ENCODE assay signal across 24 cellular contexts in genomic region chr15:67579967-67580366, GRCh38. TPM values are rescaled to one million over a fixed set of nuclear protein-coding genes. Genes with fewer than 3 reads are reported as not detected.
DNase-seq lines count a peak whose midpoint lies in the region; ATAC-seq, FAIRE-seq and TF ChIP-seq lines count a peak whose summit lies in the region.
"Had no signal": no experiment of that assay in that cellular context is flagged by ENCODE, and none has a peak within 500 bp of the region (broad histone marks: within the 10 kb centered on the region; RNA-seq: fewer than 3 reads in every experiment).

No MANE protein-coding gene starts in this region.

- no peaks in the 10 kb centered on the region for H3K4me1 ChIP-seq in A549
- peaks cover 36% of the 10 kb centered on the region for H3K4me1 ChIP-seq in HEK293 (ENCODE audit: control insufficient read depth, insufficient read depth, low read length)
- H3K4me1 ChIP-seq in Karpas-422 (ENCODE audit: low read length) = peaks cover 38% of the 10 kb centered on the region
- H3K4me1 ChIP-seq: Caco-2 had no signal

- H3K27me3 ChIP-seq in Karpas-422 (ENCODE audit: low read length) = no peaks in the 10 kb centered on the region
- H3K27me3 ChIP-seq: BLaER1 treated with 17β-estradiol and CSF1 and Interleukin-3, amounts not matched to agents 10 nM and 100 nM had no signal

- H3K4me2 ChIP-seq in A549 (no peak overlapping the region), Karpas-422 (ENCODE audit: low read depth, low read length, poor library complexity, severe bottlenecking) (peak overlapping the region; percentile 65)
- H3K4me2 ChIP-seq: BLaER1 treated with 17β-estradiol and CSF1 and Interleukin-3, amounts not matched to agents 10 nM and 100 nM had no signal

- H3K27me3 Mint-ChIP-seq in activated CD8-positive, alpha-beta memory T cell treated with anti-CD3 and anti-CD28 coated beads, Interleukin-2, amount 10 ng/mL, durations not matched to agents 7 days and 5 days = no peaks in the 10 kb centered on the region
- H3K27me3 Mint-ChIP-seq: B cell; CD4-positive, alpha-beta T cell had no signal

- TF ChIP-seq CTCF in A549 (IDR thresholded peaks at IDR 0.05) (no peak), HEK293 (tag by site-specific recombination; IDR thresholded peaks at IDR 0.05) (no peak)

- DNase-seq in A549 (ENCODE audit: low read depth in 1 of 2, low spot score in 1 of 2) (no peak), Karpas-422 (no peak), NCI-H748 (lab: John Stamatoyannopoulos, UW; ENCODE audit: unreplicated experiment) (peak; percentile 36), MV-4-11 (lab: John Stamatoyannopoulos, UW) (no peak), NCI-H146 (lab: John Stamatoyannopoulos, UW) (no peak)
- DNase-seq in activated CD8-positive, alpha-beta memory T cell treated with anti-CD3 and anti-CD28 coated beads, Interleukin-2, amount 10 ng/mL, durations not matched to agents 7 days and 5 days = no peak
- DNase-seq: 8988T; AML-193; Caco-2; Calu3; CD4-positive, alpha-beta T cell; CD8-positive, alpha-beta T cell; DMS79 treated with DMSO at 0.1 percent for 48 hours; GF-D8 had no signal

- H4K20me1 ChIP-seq in Karpas-422 (ENCODE audit: insufficient read depth, low read depth, low read length) = no peaks in the 10 kb centered on the region
- H4K20me1 ChIP-seq: BLaER1 treated with 17β-estradiol and CSF1 and Interleukin-3, amounts not matched to agents 10 nM and 100 nM had no signal

- 74% methylated on average over 4 of the region's 4 CpGs for WGBS in A549 (ENCODE audit: missing lambda C conversion rate)

- no peaks in the 10 kb centered on the region for H3K4me1 Mint-ChIP-seq in activated CD8-positive, alpha-beta memory T cell treated with anti-CD3 and anti-CD28 coated beads, Interleukin-2, amount 10 ng/mL, durations not matched to agents 7 days and 5 days

- CTCF ChIA-PET in A549 (lab: Yijun Ruan, JAX) = no interaction called here
- CTCF ChIA-PET in HEK293 (lab: Yijun Ruan, JAX) = interaction anchor here (0.7 kb wide), 1 partner anchor 9 kb away, joined by 4 read pairs; no protein-coding TSS in a partner anchor
- CTCF ChIA-PET in activated CD8-positive, alpha-beta memory T cell treated with anti-CD3 and anti-CD28 coated beads, Interleukin-2, amount 10 ng/mL, durations not matched to agents 7 days and 5 days (lab: Charles Lee) = no interaction called here

- H3K9me3 ChIP-seq in A549 (no peaks in the 10 kb centered on the region), HEK293 (ENCODE audit: control insufficient read depth, insufficient read depth, low read depth, low read length) (no peaks in the 10 kb centered on the region), Karpas-422 (ENCODE audit: low read length) (no peaks in the 10 kb centered on the region)
- H3K9me3 ChIP-seq: BLaER1 treated with 17β-estradiol and CSF1 and Interleukin-3, amounts not matched to agents 10 nM and 100 nM; Caco-2 had no signal

- H3K9me2 ChIP-seq in Karpas-422 (replicated peaks; ENCODE audit: insufficient read depth, low read length) = no peaks in the 10 kb centered on the region

- TF ChIP-seq EP300 in A549 (IDR thresholded peaks at IDR 0.05) = no peak

- H3K9ac ChIP-seq in Karpas-422 (ENCODE audit: low read length) = no peak overlapping the region
- H3K9ac ChIP-seq: BLaER1 treated with 17β-estradiol and CSF1 and Interleukin-3, amounts not matched to agents 10 nM and 100 nM had no signal

- FAIRE-seq in A549 (lab: Jason Lieb, UNC) = peak; percentile 95
- FAIRE-seq: A204.1, D721Med, G401.6, GM12891, GM19239 had no signal

- H3K9me3 Mint-ChIP-seq in activated CD8-positive, alpha-beta memory T cell treated with anti-CD3 and anti-CD28 coated beads, Interleukin-2, amount 10 ng/mL, durations not matched to agents 7 days and 5 days (ENCODE audit: low read depth) = no peaks in the 10 kb centered on the region
- H3K9me3 Mint-ChIP-seq: CD4-positive, alpha-beta T cell; CD8-positive, alpha-beta T cell had no signal

- TF ChIP-seq RAD21 in A549 (conservative IDR thresholded peaks at IDR 0.05 in 1 of 2, IDR thresholded peaks at IDR 0.05 in 1 of 2) = no peak

- H3K27ac ChIP-seq in A549 = no peak overlapping the region
- no peak overlapping the region for H3K27ac ChIP-seq in HEK293 (ENCODE audit: extremely low read depth, low read depth, low read length)
- peak overlapping the region; percentile 74; the same call in 1 of the 2 replicates for H3K27ac ChIP-seq in Karpas-422 (ENCODE audit: low read length)
- H3K27ac ChIP-seq: BLaER1 treated with 17β-estradiol and CSF1 and Interleukin-3, amounts not matched to agents 10 nM and 100 nM; C4-2B had no signal

- ATAC-seq in A549 (no peak), HG03520 (IDR thresholded peaks at IDR 0.05; ENCODE audit: unreplicated experiment) (no peak)
- no peak for ATAC-seq in activated CD8-positive, alpha-beta memory T cell treated with anti-CD3 and anti-CD28 coated beads, Interleukin-2, amount 10 ng/mL, durations not matched to agents 7 days and 5 days
- ATAC-seq: CD8-positive, alpha-beta T cell had no signal

- H3K79me2 ChIP-seq in Karpas-422 (ENCODE audit: low read length) = peaks cover 59% of the 10 kb centered on the region

- no peak overlapping the region for H3K4me3 Mint-ChIP-seq in activated CD8-positive, alpha-beta memory T cell treated with anti-CD3 and anti-CD28 coated beads, Interleukin-2, amount 10 ng/mL, durations not matched to agents 7 days and 5 days
- H3K4me3 Mint-ChIP-seq: B cell; CD4-positive, alpha-beta T cell; CD8-positive, alpha-beta T cell had no signal

- peaks cover 0 to 4% of the 10 kb centered on the region in 2 experiments; a peak in 1 of 3 replicates for H3K36me3 ChIP-seq in HEK293 (ENCODE audit: control insufficient read depth in 2 of 2, insufficient read depth in 1 of 2, low read length in 2 of 2)
- 0 out of 2 replicates have a peak, but pooled peaks cover 6% of the 10 kb centered on the region for H3K36me3 ChIP-seq in Karpas-422 (ENCODE audit: insufficient read depth, low read length)

- H3K27ac Mint-ChIP-seq in activated CD8-positive, alpha-beta memory T cell treated with anti-CD3 and anti-CD28 coated beads, Interleukin-2, amount 10 ng/mL, durations not matched to agents 7 days and 5 days = no peak overlapping the region
- H3K27ac Mint-ChIP-seq: B cell; CD4-positive, alpha-beta T cell; CD8-positive, alpha-beta T cell had no signal

- H2AFZ ChIP-seq in Karpas-422 (ENCODE audit: low read length) = no peak overlapping the region

- H3K4me3 ChIP-seq in A549 (no peak overlapping the region), HEK293 (ENCODE audit: low read depth, low read length) (no peak overlapping the region), Karpas-422 (ENCODE audit: low read length) (no peak overlapping the region)
- H3K4me3 ChIP-seq: BLaER1 treated with 17β-estradiol and CSF1 and Interleukin-3, amounts not matched to agents 10 nM and 100 nM had no signal

- no peaks in the 10 kb centered on the region for H3K36me3 Mint-ChIP-seq in activated CD8-positive, alpha-beta memory T cell treated with anti-CD3 and anti-CD28 coated beads, Interleukin-2, amount 10 ng/mL, durations not matched to agents 7 days and 5 days

- POLR2A ChIA-PET in A549 (lab: Yijun Ruan, JAX) = interaction anchor here (0.6 kb wide), 1 partner anchor 82 kb away, joined by 3 read pairs; no protein-coding TSS in a partner anchor
- POLR2A ChIA-PET in HEK293 (lab: Yijun Ruan, JAX) = no interaction called here

- no peak for TF ChIP-seq POLR2A in A549 (IDR thresholded peaks at IDR 0.05; ENCODE audit: low read length)

TF ChIP-seq in A549, 52 proteins besides CTCF, POLR2A, EP300 and RAD21 (continues in another document):
- TF ChIP-seq EHMT2 (IDR thresholded peaks at IDR 0.05; ENCODE audit: low read depth) (no peak), HOXB5 (CRISPR knock-in tag; IDR thresholded peaks at IDR 0.05) (no peak), ZNF302 (CRISPR knock-in tag; IDR thresholded peaks at IDR 0.05) (no peak), TP53 (CRISPR knock-in tag; IDR thresholded peaks at IDR 0.05) (no peak), ZFP36 (IDR thresholded peaks at IDR 0.05; ENCODE audit: borderline replicate concordance, partially characterized antibody) (no peak)

TF ChIP-seq in HEK293, 187 proteins besides CTCF, POLR2A, EP300 and RAD21 (continues in another document):
- no peak for TF ChIP-seq ZNF138 (tag by site-specific recombination; IDR thresholded peaks at IDR 0.05; ENCODE audit: borderline replicate concordance)
- TF ChIP-seq PRDM6 (tag by site-specific recombination; IDR thresholded peaks at IDR 0.05) = peak; percentile 87

RNA-seq across cellular contexts. Expression of gene MAP2K5, which starts 37.5 kb away (rescaled TPM):
- polyA plus RNA-seq in A549 (2011; rRNA removed) = 7.8 and 9.2 TPM in 2 replicates
- polyA plus RNA-seq in A549 (2012; cell fraction: cytosol; rRNA removed) = 5.7 and 7.8 TPM in 2 replicates
- 7.8 and 8.1 TPM in 2 replicates for polyA plus RNA-seq in A549 (2012; cell fraction: nucleus; rRNA removed)
- 10.2 to 12.2 TPM (median 11.0 TPM) in 3 replicates for polyA plus RNA-seq in A549 (2017; fragmentation: RNase III; extraction: RNeasy Plus Mini Kit Qiagen cat#74134 plus additional on column Dnase treatment)
- 11.4 and 13.8 TPM in 2 replicates for polyA minus RNA-seq in A549 (2011; rRNA and poly(A)+ RNA removed)
- total RNA-seq in Karpas-422 (2014; rRNA removed; shearing (Covaris generic); ENCODE audit: low replicate concordance) = 32.0 and 32.1 TPM in 2 replicates
- total RNA-seq in activated CD8-positive, alpha-beta memory T cell treated with anti-CD3 and anti-CD28 coated beads, Interleukin-2, amount 10 ng/mL, durations not matched to agents 7 days and 5 days = 10 to 100 TPM; 15.7 to 23.5 TPM

RNA-seq across cellular contexts. Expression of gene C15orf61, which starts 59.0 kb away (rescaled TPM):
- polyA plus RNA-seq in A549 (2011; rRNA removed) (3.7 and 5.9 TPM in 2 replicates), A549 (2017; fragmentation: RNase III; extraction: RNeasy Plus Mini Kit Qiagen cat#74134 plus additional on column Dnase treatment) (3.6 to 3.7 TPM (median 3.6 TPM) in 3 replicates)
- polyA plus RNA-seq in A549 (2012; cell fraction: cytosol; rRNA removed) = 6.8 and 9.3 TPM in 2 replicates
- 4.2 and 7.0 TPM in 2 replicates for polyA plus RNA-seq in A549 (2012; cell fraction: nucleus; rRNA removed)
- 3.1 and 4.4 TPM in 2 replicates for polyA minus RNA-seq in A549 (2011; rRNA and poly(A)+ RNA removed)
- 13.3 and 19.7 TPM in 2 replicates for total RNA-seq in Karpas-422 (2014; rRNA removed; shearing (Covaris generic); ENCODE audit: low replicate concordance)
- 1 to 10 TPM; 3.5 to 3.8 TPM for total RNA-seq in activated CD8-positive, alpha-beta memory T cell treated with anti-CD3 and anti-CD28 coated beads, Interleukin-2, amount 10 ng/mL, durations not matched to agents 7 days and 5 days
